Comparison of ENCODE assay signal across 2 cellular contexts in the genomic region with DNA sequence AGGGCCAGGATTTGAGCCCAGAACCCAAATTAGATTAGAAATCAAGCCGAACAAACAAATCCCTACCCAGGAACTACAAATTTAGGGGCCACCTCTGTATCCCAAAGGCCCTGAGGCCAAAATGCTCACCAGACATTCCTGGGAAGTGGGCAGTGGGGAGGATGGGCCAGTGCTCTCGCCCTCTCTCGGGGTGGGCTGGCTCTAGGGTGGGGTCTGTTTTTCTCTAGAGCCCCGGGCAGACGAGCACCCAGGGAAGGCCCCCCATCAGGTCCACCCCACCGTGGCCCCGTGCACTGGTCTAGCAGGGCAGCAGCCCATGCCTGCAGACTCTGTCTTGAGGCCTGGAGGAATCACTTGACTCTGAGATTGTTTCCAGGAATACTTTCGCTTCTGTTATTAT.
"Had no signal": no experiment of that assay in that cellular context is flagged by ENCODE, and none has a peak within 500 bp of the region (broad histone marks: within the 10 kb centered on the region; RNA-seq: fewer than 3 reads in every experiment).

No MANE protein-coding gene starts in this region.

- H3K27ac ChIP-seq: HL-60 had no signal

- DNase-seq: HCEC 1CT had no signal
